9 cellular contexts compared by ENCODE assay signal in genomic region chr1:10975567-10976326, GRCh38. TPM values are rescaled to one million over a fixed set of nuclear protein-coding genes. Genes with fewer than 3 reads are reported as not detected.
A peak's percentile ranks its signal among the peaks of the same experiment; 100 is the strongest.
DNase-seq lines count a peak whose midpoint lies in the region; ATAC-seq and TF ChIP-seq lines count a peak whose summit lies in the region.
"Had no signal": no experiment of that assay in that cellular context is flagged by ENCODE, and none has a peak within 500 bp of the region (broad histone marks: within the 10 kb centered on the region; RNA-seq: fewer than 3 reads in every experiment).

No MANE protein-coding gene starts in this region.

- 47% methylated on average over 18 of the region's 19 CpGs for WGBS in mesenchymal stem cell

- H3K4me3 ChIP-seq in AG04450 (ENCODE audit: low read depth, low read length) (no peak overlapping the region), brain microvascular endothelial cell (ENCODE audit: low read depth, low read length) (no peak overlapping the region), mesenchymal stem cell (ENCODE audit: insufficient read depth in 1 of 2, low read depth in 1 of 2, low read length in 2 of 2) (peak overlapping the region in 1 of 2 experiments; percentile 36)
- H3K4me3 ChIP-seq: adrenal gland had no signal

- H3K14ac ChIP-seq in mesenchymal stem cell (ENCODE audit: low read length in 2 of 2) = no peak overlapping the region

- no peak overlapping the region for H2BK12ac ChIP-seq in mesenchymal stem cell (ENCODE audit: low read length in 2 of 2)

- no peak overlapping the region for H2BK5ac ChIP-seq in mesenchymal stem cell (ENCODE audit: low read depth, low read length, poor library complexity, severe bottlenecking)

- H3K36me3 ChIP-seq in brain microvascular endothelial cell (replicated peaks) (no peaks in the 10 kb centered on the region), mesenchymal stem cell (ENCODE audit: control insufficient read depth in 1 of 2, insufficient read depth in 2 of 2, low read depth in 1 of 2, low read length in 2 of 2) (no peaks in the 10 kb centered on the region)
- H3K36me3 ChIP-seq: adrenal gland had no signal

- no peak for ATAC-seq in HG02571 (IDR thresholded peaks at IDR 0.05; ENCODE audit: unreplicated experiment)
- ATAC-seq in HG03469 (IDR thresholded peaks at IDR 0.05; ENCODE audit: unreplicated experiment) = no peak

- CTCF ChIA-PET in AG04450 (lab: Charles Lee) = interaction anchor here (0.7 to 1.9 kb wide), 4 partner anchors 34 to 482 kb away, joined by 4 to 9 read pairs (median 4); no protein-coding TSS in a partner anchor

- H4K91ac ChIP-seq in mesenchymal stem cell (ENCODE audit: low read length) = no peak overlapping the region

- DNase-seq in AG04450 (ENCODE audit: low read depth, low spot score) (peak; percentile 79), HT-29 (ENCODE audit: low spot score) (peak; percentile 68), brain microvascular endothelial cell (peak; percentile 57), mesenchymal stem cell (peak; percentile 72), NCI-H748 (lab: John Stamatoyannopoulos, UW; ENCODE audit: unreplicated experiment) (no peak), SIG-M5 treated with dmso at 0.1 percent for 504 hours (lab: John Stamatoyannopoulos, UW; ENCODE audit: unreplicated experiment) (no peak)

- no peak overlapping the region for H4K8ac ChIP-seq in mesenchymal stem cell (ENCODE audit: low read length)

- H3K27me3 ChIP-seq in AG04450 (ENCODE audit: control insufficient read depth, insufficient read depth, low read length) (peaks cover 4% of the 10 kb centered on the region), brain microvascular endothelial cell (replicated peaks) (peaks cover 6% of the 10 kb centered on the region), mesenchymal stem cell (ENCODE audit: control insufficient read depth in 1 of 2, insufficient read depth in 1 of 2, low read length in 2 of 2) (peaks cover 10 to 14% of the 10 kb centered on the region in 2 experiments)
- H3K27me3 ChIP-seq: adrenal gland had no signal

- no peaks in the 10 kb centered on the region; the same call in 1 of the 2 replicates for H3K9me3 ChIP-seq in AG04450 (ENCODE audit: control insufficient read depth, insufficient read depth, low read length)
- H3K9me3 ChIP-seq in mesenchymal stem cell (ENCODE audit: control insufficient read depth, low read length) = no peaks in the 10 kb centered on the region
- H3K9me3 ChIP-seq: adrenal gland had no signal

- H3K18ac ChIP-seq in mesenchymal stem cell (ENCODE audit: low read depth in 1 of 2, low read length in 2 of 2) = peak overlapping the region in 1 of 2 experiments; percentile 4

- peak overlapping the region; percentile 82 for H3K27ac ChIP-seq in AG04450 (ENCODE audit: low read depth, low read length)
- H3K27ac ChIP-seq in brain microvascular endothelial cell = no peak overlapping the region
- H3K27ac ChIP-seq in mesenchymal stem cell (ENCODE audit: low read length, poor library complexity, severe bottlenecking) = no peak overlapping the region
- H3K27ac ChIP-seq: adrenal gland had no signal

- TF ChIP-seq CTCF in AG04450 (IDR thresholded peaks at IDR 0.05; ENCODE audit: low read depth, low read length) (no peak), brain microvascular endothelial cell (IDR thresholded peaks at IDR 0.05; ENCODE audit: low read depth, low read length, missing control alignments) (no peak)

- no peak overlapping the region for H2AK5ac ChIP-seq in mesenchymal stem cell (ENCODE audit: low read length, severe bottlenecking)

- H3K9ac ChIP-seq in mesenchymal stem cell (ENCODE audit: low read length) = peak overlapping the region; percentile 36

- no peak overlapping the region for H3K4ac ChIP-seq in mesenchymal stem cell (ENCODE audit: low read depth in 1 of 2, low read length in 2 of 2)

- POLR2A ChIA-PET in AG04450 (lab: Yijun Ruan, JAX) = interaction anchor here (0.5 to 0.9 kb wide), 3 partner anchors 45 to 830 kb away, joined by 3 to 5 read pairs (median 4); partner anchors contain the start of gene CLCN6

- no peak overlapping the region for H3K23ac ChIP-seq in mesenchymal stem cell (ENCODE audit: low read length in 2 of 2)

- H2BK15ac ChIP-seq in mesenchymal stem cell (ENCODE audit: low read depth, poor library complexity, severe bottlenecking) = no peak overlapping the region

- H2BK120ac ChIP-seq in mesenchymal stem cell (ENCODE audit: low read depth, low read length) = no peak overlapping the region

- in situ Hi-C loops in brain microvascular endothelial cell (cut with HindIII; ENCODE audit: low pct_ligation_motif_present, low sequenced_read_pairs) = no loop called here

- H3K79me1 ChIP-seq in mesenchymal stem cell (replicated peaks; ENCODE audit: low read length, poor library complexity, severe bottlenecking) = no peaks in the 10 kb centered on the region

- peak overlapping the region; percentile 40 for H3K4me2 ChIP-seq in mesenchymal stem cell (ENCODE audit: low read length, poor library complexity, severe bottlenecking)

- H3K4me1 ChIP-seq in mesenchymal stem cell (ENCODE audit: control insufficient read depth, insufficient read depth, low read depth, low read length) = peaks cover 14% of the 10 kb centered on the region

- H2AFZ ChIP-seq in mesenchymal stem cell (ENCODE audit: low read depth, low read length) = peak overlapping the region; percentile 46

RNA-seq across cellular contexts. Expression of gene TARDBP, which starts 36.7 kb away (rescaled TPM):
- 148 and 218 TPM in 2 replicates for polyA plus RNA-seq in AG04450 (2011; rRNA removed)
- 121 and 130 TPM in 2 replicates for polyA minus RNA-seq in AG04450 (2011; rRNA and poly(A)+ RNA removed)
- total RNA-seq in HT-29 (2014; rRNA removed; shearing (Covaris generic)) = 55.7 and 59.7 TPM in 2 replicates
- 132 TPM for polyA plus RNA-seq in mesenchymal stem cell (2013, experiment 1 of 2)
- polyA plus RNA-seq in mesenchymal stem cell (2013, experiment 2 of 2) = 135 TPM

Comparison
In these comparisons a context has a peak if more than half of its experiments do, and no peak if none do; other contexts are left out.
1. DNase-seq: peak in AG04450 (single experiment), HT-29 (single experiment), brain microvascular endothelial cell (single experiment) and mesenchymal stem cell (single experiment); none in NCI-H748 (single experiment) and SIG-M5 treated with dmso at 0.1 percent for 504 hours (single experiment).